ENCODE assay signal across 15 cellular contexts in genomic region chr1:12565094-12565965, GRCh38. TPM values are rescaled to one million over a fixed set of nuclear protein-coding genes. Genes with fewer than 3 reads are reported as not detected.
DNase-seq lines count a peak whose midpoint lies in the region; ATAC-seq and TF ChIP-seq lines count a peak whose summit lies in the region.
"Had no signal": no experiment of that assay in that cellular context is flagged by ENCODE, and none has a peak within 500 bp of the region (broad histone marks: within the 10 kb centered on the region; RNA-seq: fewer than 3 reads in every experiment).

No MANE protein-coding gene starts in this region.

- DNase-seq in NCI-H1092 (lab: John Stamatoyannopoulos, UW): peak; percentile 33
- peak; percentile 73 for DNase-seq in midbrain (lab: John Stamatoyannopoulos, UW)
- DNase-seq in thyroid gland: peak; percentile 83 to 84
- DNase-seq in dedifferentiated amniotic fluid mesenchymal stem cell (ENCODE audit: extremely low spot score): no peak
- no peak for DNase-seq in NCI-H2081 treated with DMSO at 0.1 percent for 48 hours (lab: John Stamatoyannopoulos, UW)
- no peak for DNase-seq in HFFc6
- DNase-seq in NCI-H1105 (lab: John Stamatoyannopoulos, UW): no peak
- DNase-seq: activated CD4-positive, alpha-beta T cell treated with anti-CD3 and anti-CD28 coated beads, Interleukin-2, amount 10 ng/mL, durations not matched to agents 24 days and 14 days; activated T-cell treated with anti-CD3 and anti-CD28 coated beads, Interleukin-2, amount 50 U/mL, for 4 hours; adrenal gland; mucosa of descending colon; Peyer's patch; T-helper 17 cell had no signal

- H3K27me3 ChIP-seq in thyroid gland: no peaks in the 10 kb centered on the region
- H3K27me3 ChIP-seq: adrenal gland, Peyer's patch had no signal

- H3K4me3 ChIP-seq in thyroid gland (replicated peaks in 1 of 3): no peak overlapping the region
- H3K4me3 ChIP-seq: adrenal gland, mucosa of descending colon, Peyer's patch had no signal

- peaks cover 15% of the 10 kb centered on the region for H3K27me3 Mint-ChIP-seq in HFFc6 (ENCODE audit: insufficient read depth)
- H3K27me3 Mint-ChIP-seq: activated CD4-positive, alpha-beta T cell treated with anti-CD3 and anti-CD28 coated beads, Interleukin-2, amount 10 ng/mL, durations not matched to agents 24 days and 14 days; T-helper 17 cell had no signal

- H3K27ac ChIP-seq in thyroid gland: peak overlapping the region; percentile 59 to 77 (median 67)
- H3K27ac ChIP-seq: adrenal gland, Peyer's patch had no signal

- peaks cover 9 to 15% of the 10 kb centered on the region in 2 donors for H3K4me1 ChIP-seq in thyroid gland
- H3K4me1 ChIP-seq: Peyer's patch had no signal

- intact Hi-C loops in thyroid gland (cut with DNase I): no loop called here

- no peak overlapping the region for H3K27ac Mint-ChIP-seq in HFFc6
- H3K27ac Mint-ChIP-seq: activated CD4-positive, alpha-beta T cell treated with anti-CD3 and anti-CD28 coated beads, Interleukin-2, amount 10 ng/mL, durations not matched to agents 24 days and 14 days; IgD-negative memory B cell; T-helper 17 cell had no signal

- no peak for TF ChIP-seq POLR2A in thyroid gland (IDR thresholded peaks at IDR 0.05)

- ATAC-seq in esophagus mucosa: peak; percentile 2
- ATAC-seq: T-helper 17 cell had no signal

- no peaks in the 10 kb centered on the region for H3K4me1 Mint-ChIP-seq in HFFc6 (ENCODE audit: low read depth)
- H3K4me1 Mint-ChIP-seq: activated CD4-positive, alpha-beta T cell treated with anti-CD3 and anti-CD28 coated beads, Interleukin-2, amount 10 ng/mL, durations not matched to agents 24 days and 14 days; IgD-negative memory B cell had no signal

- H3K9me3 ChIP-seq in thyroid gland: no peaks in the 10 kb centered on the region

- 67% methylated on average over 10 of the region's 10 CpGs for WGBS in thyroid gland, 2 donors

- peaks cover 27 to 30% of the 10 kb centered on the region in 2 donors for H3K36me3 ChIP-seq in thyroid gland

- H3K9me3 Mint-ChIP-seq in HFFc6: peaks cover 30% of the 10 kb centered on the region

- TF ChIP-seq CTCF in thyroid gland (IDR thresholded peaks at IDR 0.05): no peak
- TF ChIP-seq CTCF in HFFc6 (IDR thresholded peaks at IDR 0.05): no peak

- H3K4me3 Mint-ChIP-seq in HFFc6: no peak overlapping the region
- H3K4me3 Mint-ChIP-seq: activated CD4-positive, alpha-beta T cell treated with anti-CD3 and anti-CD28 coated beads, Interleukin-2, amount 10 ng/mL, durations not matched to agents 24 days and 14 days; activated T-cell treated with anti-CD3 and anti-CD28 coated beads, Interleukin-2, amount 50 U/mL, for 4 hours; T-helper 17 cell had no signal

- H3K36me3 Mint-ChIP-seq in HFFc6 (ENCODE audit: low read depth): peaks cover 23% of the 10 kb centered on the region
- H3K36me3 Mint-ChIP-seq: IgD-negative memory B cell had no signal

RNA-seq across cellular contexts. Expression of gene DHRS3, which starts 52.7 kb away (rescaled TPM):
- total RNA-seq in esophagus mucosa (116 TPM), thyroid gland (100 to 1,000 TPM; 181 to 304 (median 268) TPM)
- 10 to 100 TPM in 4 of 6 experiments, 1 to 10 TPM in 2; 6.0 to 29.1 (median 27.1) TPM for total RNA-seq in HFFc6 (2021; fragmentation: NEBNext Ultra II Directional; extraction: Animal tissue kit (Norgen Biotek cat#: 25700))

Comparison
In these comparisons a context has a peak if more than half of its experiments do, and no peak if none do; other contexts are left out.
1. DNase-seq: peak in NCI-H1092 (single experiment), midbrain (single experiment) and thyroid gland (2 of 2); none in dedifferentiated amniotic fluid mesenchymal stem cell (single experiment), NCI-H2081 treated with DMSO at 0.1 percent for 48 hours (single experiment), HFFc6 (single experiment) and NCI-H1105 (single experiment).